Comparison of ENCODE assay signal across 8 cellular contexts in genomic region chr7:91940572-91941341, GRCh38. TPM values are rescaled to one million over a fixed set of nuclear protein-coding genes. Genes with fewer than 3 reads are reported as not detected.
DNase-seq lines count a peak whose midpoint lies in the region; ATAC-seq and TF ChIP-seq lines count a peak whose summit lies in the region.

Gene AKAP9 (plus strand): TSS chr7:91940862. CDS start chr7:91941100, 238 bp downstream.

- 0% methylated on average over 49 to 52 of the region's 59 CpGs for WGBS in upper lobe of left lung, 2 donors

- H3K27me3 Mint-ChIP-seq in HFFc6 (ENCODE audit: insufficient read depth), result peaks cover 4% of the 10 kb centered on the region

- H3K36me3 Mint-ChIP-seq in HFFc6 (ENCODE audit: low read depth), result no peaks in the 10 kb centered on the region

- H3K9me3 ChIP-seq in upper lobe of left lung, result no peaks in the 10 kb centered on the region

- peak within 1 kb of the TSS; percentile 92 for H3K27ac Mint-ChIP-seq in HFFc6

- peak; percentile 96 to 97 for ATAC-seq in upper lobe of left lung (ENCODE audit: low FRiP score in 2 of 2)

- no peak for TF ChIP-seq EP300 in upper lobe of left lung (IDR thresholded peaks at IDR 0.05)

- H3K9me3 Mint-ChIP-seq in HFFc6, result no peaks in the 10 kb centered on the region

- TF ChIP-seq CTCF in GM10266 (IDR thresholded peaks at IDR 0.05; ENCODE audit: control insufficient read depth, insufficient read depth, low read depth, missing control alignments), result no peak
- no peak for TF ChIP-seq CTCF in HFFc6 (IDR thresholded peaks at IDR 0.05)
- TF ChIP-seq CTCF in NB4 (IDR thresholded peaks at IDR 0.05; ENCODE audit: low read depth, low read length), result no peak
- peak in 1 of 6 experiments; percentile 16 for TF ChIP-seq CTCF in upper lobe of left lung (IDR thresholded peaks at IDR 0.05)

- H3K4me3 Mint-ChIP-seq in HFFc6, result peak within 1 kb of the TSS; percentile 99

- TF ChIP-seq POLR2A in NB4 (IDR thresholded peaks at IDR 0.05; ENCODE audit: extremely low read depth, insufficient read length) (peak; percentile 88), upper lobe of left lung (IDR thresholded peaks at IDR 0.05) (peak in 3 of 4 donors; percentile 54 to 88 (median 67))

- H3K4me1 ChIP-seq in upper lobe of left lung, result peaks cover 21 to 42% (median 30%) of the 10 kb centered on the region in 4 donors

- H3K36me3 ChIP-seq in upper lobe of left lung, result no peaks in the 10 kb centered on the region

- peaks cover 40% of the 10 kb centered on the region for H3K4me1 Mint-ChIP-seq in HFFc6 (ENCODE audit: low read depth)

- DNase-seq in GM10266 (ENCODE audit: extremely low spot score) (peak; percentile 85), HFFc6 (peak; percentile 62), NB4 (ENCODE audit: low read depth) (peak; percentile 96), SW 1271 (lab: John Stamatoyannopoulos, UW) (peak; percentile 84 to 90), cardiac septum (ENCODE audit: low spot score) (peak; percentile 95), posterior vena cava (ENCODE audit: low spot score) (peak; percentile 97), upper lobe of left lung (peak; percentile 96 to 97)
- DNase-seq in activated naive CD8-positive, alpha-beta T cell treated with anti-CD3 and anti-CD28 coated beads, Interleukin-2, amount 50 U/mL, for 16 hours (ENCODE audit: low read depth, low spot score), result peak; percentile 75

- H3K4me3 ChIP-seq in NB4 (ENCODE audit: low read depth, low read length), result peak within 1 kb of the TSS; percentile 88
- H3K4me3 ChIP-seq in upper lobe of left lung, result peak within 1 kb of the TSS; percentile 67 to 88 (median 75)

- H3K27ac ChIP-seq in upper lobe of left lung, result peak within 1 kb of the TSS; percentile 92 to 97 (median 96)

- H3K27me3 ChIP-seq in upper lobe of left lung, result no peaks in the 10 kb centered on the region

- intact Hi-C loops in cardiac septum (cut with DNase I) (loop anchor here (10.0 kb wide), 1 partner anchor 104 kb away; no protein-coding TSS in a partner anchor), posterior vena cava (cut with DNase I) (no loop called here)

RNA-seq across cellular contexts. Expression of gene AKAP9, which starts in this region (rescaled TPM):
- total RNA-seq in HFFc6 (2021; fragmentation: NEBNext Ultra II Directional; extraction: Animal tissue kit (Norgen Biotek cat#: 25700)), result 10 to 100 TPM; 24.6 to 30.4 (median 26.4) TPM
- total RNA-seq in cardiac septum, result 36.2 TPM
- 10 to 100 TPM; 45.1 to 46.9 TPM for total RNA-seq in posterior vena cava
- total RNA-seq in upper lobe of left lung, result 100 to 1,000 TPM in 2 of 6 donors, 10 to 100 TPM in 4; 61.0 to 224 (median 78.4) TPM

Comparison
In these comparisons a context has a peak if more than half of its experiments do, and no peak if none do; other contexts are left out.
1. Peak in every context shown above with its lines: DNase-seq, ATAC-seq, H3K4me3 ChIP-seq and H3K27ac ChIP-seq.